In genomic region chr11:119121008-119121810, GRCh38 we compare ENCODE assay signal across 1 cellular context.
TF ChIP-seq lines count a peak whose summit lies in the region.

Gene HINFP (plus strand): TSS chr11:119121580. CDS start chr11:119126945, 5,365 bp downstream.

TF ChIP-seq in HepG2, 621 proteins besides CTCF, POLR2A, EP300 and RAD21 (continued from another document and continues in another):
- TF ChIP-seq REST (IDR thresholded peaks at IDR 0.05; ENCODE audit: borderline replicate concordance in 1 of 2, low read depth in 1 of 2, low read length in 2 of 2) (no peak), ZNF776 (CRISPR knock-in tag; IDR thresholded peaks at IDR 0.05) (no peak; the same call in 1 of the 2 replicates), DMTF1 (CRISPR knock-in tag; IDR thresholded peaks at IDR 0.05) (0 out of 2 replicates have a peak, but pooled peaks have one; percentile 40), ELF3 (CRISPR knock-in tag; IDR thresholded peaks at IDR 0.05) (0 out of 2 replicates have a peak, but pooled peaks have one; percentile 14), ZFX (CRISPR knock-in tag; IDR thresholded peaks at IDR 0.05; ENCODE audit: low read depth) (peak; percentile 85), KDM2A (CRISPR knock-in tag; IDR thresholded peaks at IDR 0.05; ENCODE audit: borderline replicate concordance, low read depth) (peak; percentile 73), DMAP1 (CRISPR knock-in tag; IDR thresholded peaks at IDR 0.05) (peak; percentile 53), ZNF354B (CRISPR knock-in tag; IDR thresholded peaks at IDR 0.05) (peak; percentile 76; the same call in 1 of the 2 replicates), RERE (CRISPR knock-in tag; IDR thresholded peaks at IDR 0.05; ENCODE audit: low read depth) (peak; percentile 5; the same call in 1 of the 2 replicates), ZFP36L2 (CRISPR knock-in tag; IDR thresholded peaks at IDR 0.05) (no peak), ARID5B (CRISPR knock-in tag; IDR thresholded peaks at IDR 0.05) (peak; percentile 43), MED1 (CRISPR knock-in tag; IDR thresholded peaks at IDR 0.05) (peak; percentile 51), NR2F6 (IDR thresholded peaks at IDR 0.05) (no peak), NR2F6 (CRISPR knock-in tag; IDR thresholded peaks at IDR 0.05) (peak; percentile 43; the same call in 1 of the 2 replicates), SRY (CRISPR knock-in tag; IDR thresholded peaks at IDR 0.05) (peak; percentile 81; the same call in 1 of the 2 replicates), TEAD3 (CRISPR knock-in tag; optimal IDR thresholded peaks at IDR 0.05; ENCODE audit: borderline replicate concordance) (peak; percentile 5), ZNF362 (CRISPR knock-in tag; IDR thresholded peaks at IDR 0.05; ENCODE audit: borderline replicate concordance) (no peak), ZNF441 (CRISPR knock-in tag; IDR thresholded peaks at IDR 0.05; ENCODE audit: borderline replicate concordance) (peak; percentile 92), MEIS1 (CRISPR knock-in tag; IDR thresholded peaks at IDR 0.05; ENCODE audit: borderline replicate concordance) (0 out of 2 replicates have a peak, but pooled peaks have one; percentile 15), FOSL2 (CRISPR knock-in tag; IDR thresholded peaks at IDR 0.05) (peak; percentile 36; the same call in 1 of the 2 replicates), MXD4 (CRISPR knock-in tag; IDR thresholded peaks at IDR 0.05) (peak; percentile 89), SP1 (IDR thresholded peaks at IDR 0.05) (no peak), SP1 (CRISPR knock-in tag; IDR thresholded peaks at IDR 0.05) (peak; percentile 85), MLXIP (CRISPR knock-in tag; IDR thresholded peaks at IDR 0.05; ENCODE audit: borderline replicate concordance) (peak; percentile 60; the same call in 1 of the 2 replicates), AHR (CRISPR knock-in tag; IDR thresholded peaks at IDR 0.05) (0 out of 2 replicates have a peak, but pooled peaks have one; percentile 17), ZNF747 (CRISPR knock-in tag; IDR thresholded peaks at IDR 0.05; ENCODE audit: borderline replicate concordance) (peak; percentile 60; the same call in 1 of the 2 replicates), GLMP (CRISPR knock-in tag; IDR thresholded peaks at IDR 0.05; ENCODE audit: borderline replicate concordance) (no peak), ZBTB14 (CRISPR knock-in tag; IDR thresholded peaks at IDR 0.05) (peak; percentile 49; the same call in 1 of the 2 replicates), PPARG (CRISPR knock-in tag; conservative IDR thresholded peaks at IDR 0.05) (0 out of 2 replicates have a peak, but pooled peaks have one; percentile 37), YEATS4 (CRISPR knock-in tag; IDR thresholded peaks at IDR 0.05; ENCODE audit: borderline replicate concordance) (peak; percentile 54), ZNF337 (CRISPR knock-in tag; IDR thresholded peaks at IDR 0.05; ENCODE audit: borderline replicate concordance, low read depth) (peak; percentile 34; the same call in 1 of the 2 replicates), ZNF740 (CRISPR knock-in tag; IDR thresholded peaks at IDR 0.05) (0 out of 2 replicates have a peak, but pooled peaks have one; percentile 59), ZNF274 (CRISPR knock-in tag; IDR thresholded peaks at IDR 0.05) (peak; percentile 51; the same call in 1 of the 2 replicates)
